16 cellular contexts compared by ENCODE assay signal in the genomic region with DNA sequence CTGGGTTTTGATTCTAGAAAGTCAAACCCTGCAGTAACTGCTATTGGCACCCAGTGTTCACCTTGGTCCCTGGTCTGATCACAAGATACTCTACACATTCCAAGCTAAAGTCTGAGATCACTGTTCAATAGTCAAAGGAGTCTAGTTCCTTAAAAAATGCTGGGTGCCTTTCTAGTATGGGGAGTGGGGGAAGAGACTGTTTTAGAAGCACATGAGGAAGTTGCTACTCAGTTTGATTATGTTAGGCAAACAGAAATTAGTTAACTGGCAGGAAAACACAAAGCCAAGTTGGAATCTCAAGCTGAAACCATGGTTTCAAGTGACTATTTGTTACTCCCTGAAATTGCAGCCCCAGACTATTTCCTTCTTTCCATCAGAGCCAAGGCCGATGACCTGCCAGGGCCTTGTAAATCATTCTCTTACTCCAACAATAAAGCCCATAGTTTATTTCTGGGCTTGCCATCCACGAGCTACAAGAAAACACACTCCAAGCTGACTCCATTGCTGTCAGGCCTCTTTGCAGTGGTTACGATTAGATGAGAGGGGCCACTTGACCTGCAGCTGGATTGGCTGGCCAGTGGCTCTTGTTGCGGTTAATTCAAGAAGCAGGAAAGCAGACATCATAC. TPM values are rescaled to one million over a fixed set of nuclear protein-coding genes. Genes with fewer than 3 reads are reported as not detected.
A peak's percentile ranks its signal among the peaks of the same experiment; 100 is the strongest.
DNase-seq lines count a peak whose midpoint lies in the region; ATAC-seq, FAIRE-seq and TF ChIP-seq lines count a peak whose summit lies in the region.
"Had no signal": no experiment of that assay in that cellular context is flagged by ENCODE, and none has a peak within 500 bp of the region (broad histone marks: within the 10 kb centered on the region; RNA-seq: fewer than 3 reads in every experiment).

No MANE protein-coding gene starts in this region.

- H3K9me3 ChIP-seq in heart right ventricle (no peaks in the 10 kb centered on the region), pancreas (no peaks in the 10 kb centered on the region), T-helper 17 cell (ENCODE audit: control insufficient read depth, low read length, poor library complexity, severe bottlenecking) (no peaks in the 10 kb centered on the region)

- no peak overlapping the region for H3K4me3 ChIP-seq in heart right ventricle
- no peak overlapping the region for H3K4me3 ChIP-seq in pancreas

- H3K36me3 Mint-ChIP-seq in T-helper 17 cell (ENCODE audit: low read depth) (no peaks in the 10 kb centered on the region), osteocyte (ENCODE audit: unreplicated experiment) (no peaks in the 10 kb centered on the region)

- peaks cover 8% of the 10 kb centered on the region for H3K27me3 Mint-ChIP-seq in T-helper 17 cell
- peaks cover 4% of the 10 kb centered on the region for H3K27me3 Mint-ChIP-seq in osteocyte (ENCODE audit: unreplicated experiment)

- H3K4me1 ChIP-seq in heart right ventricle (peaks cover 0 to 32% (median under 1%) of the 10 kb centered on the region in 9 donors), pancreas (peaks cover 0 to 8% (median 5%) of the 10 kb centered on the region in 3 donors)

- H3K4me3 Mint-ChIP-seq in T-helper 17 cell (no peak overlapping the region), osteocyte (ENCODE audit: unreplicated experiment) (no peak overlapping the region)

- H3K27me3 ChIP-seq in heart right ventricle (no peaks in the 10 kb centered on the region), pancreas (no peaks in the 10 kb centered on the region)

- no peak for FAIRE-seq in pancreas (lab: Jason Lieb, UNC)

- H3K4me1 Mint-ChIP-seq in T-helper 17 cell (no peaks in the 10 kb centered on the region), osteocyte (ENCODE audit: unreplicated experiment) (no peaks in the 10 kb centered on the region)

- ATAC-seq in heart right ventricle (peak in 5 of 8 donors; percentile 7 to 46 (median 32)), pancreas (peak; percentile 86 to 95 (median 90)), GM21528 (IDR thresholded peaks at IDR 0.05; ENCODE audit: low FRiP score, unreplicated experiment) (no peak), T-helper 17 cell (no peak), GM18870 (IDR thresholded peaks at IDR 0.05; ENCODE audit: unreplicated experiment) (no peak)
- ATAC-seq: Panc1 had no signal

- peaks cover 4% of the 10 kb centered on the region for H3K9me3 Mint-ChIP-seq in osteocyte (ENCODE audit: unreplicated experiment)

- no peaks in the 10 kb centered on the region for H3K36me3 ChIP-seq in heart right ventricle
- no peaks in the 10 kb centered on the region for H3K36me3 ChIP-seq in pancreas

- DNase-seq in KBM-7, result peak; percentile 47
- DNase-seq in NOMO-1 treated with dmso at 0.1 percent for 144 hours (lab: John Stamatoyannopoulos, UW; ENCODE audit: unreplicated experiment), result peak; percentile 27
- no peak for DNase-seq in heart right ventricle
- DNase-seq in pancreas, result peak in 2 of 6 donors; percentile 42 to 52
- DNase-seq in T-helper 17 cell, result no peak
- no peak for DNase-seq in osteocyte (ENCODE audit: extremely low spot score, unreplicated experiment)
- DNase-seq: activated CD4-positive, alpha-beta T cell treated with anti-CD3 and anti-CD28 coated beads for 48 hours; AML-193; midbrain; posterior cingulate gyrus had no signal

- TF ChIP-seq CTCF in heart right ventricle (IDR thresholded peaks at IDR 0.05) (no peak), pancreas (IDR thresholded peaks at IDR 0.05) (no peak), osteocyte (IDR thresholded peaks at IDR 0.05) (no peak)

- H3K27ac Mint-ChIP-seq in T-helper 17 cell (no peak overlapping the region), osteocyte (ENCODE audit: unreplicated experiment) (no peak overlapping the region)

- in situ Hi-C loops in KBM-7 (cut with MboI; ENCODE audit: low pct_unique_long_range_greater_than_20kb, low sequenced_read_pairs), result no loop called here

- H3K27ac ChIP-seq in heart right ventricle, result peak overlapping the region in 7 of 10 donors; percentile 60 to 88 (median 75)
- peak overlapping the region; percentile 47 to 80 (median 64) for H3K27ac ChIP-seq in pancreas

- 42 to 52% methylated on average over 4 of the region's 4 CpGs for WGBS in heart right ventricle, 2 donors
- 55 to 58% methylated on average over 4 of the region's 4 CpGs for WGBS in pancreas, 2 donors

- intact Hi-C loops in heart right ventricle (cut with DNase I) (loop anchor here in 2 of 10 donors (10.0 kb wide), 1 partner anchor 107 kb away; the partner anchor contains the start of gene TRIM45 (in 2 of the 2)), pancreas (cut with DNase I) (no loop called here)

RNA-seq across cellular contexts. Expression of gene VTCN1, which starts 21.1 kb away (rescaled TPM):
- total RNA-seq in heart right ventricle, result under 1 TPM in 1 of 10 donors, not detected in 9; 0.17 TPM
- polyA plus RNA-seq in heart right ventricle, result not detected
- total RNA-seq in pancreas, result 10 to 100 TPM; 12.9 to 42.5 (median 20.8) TPM
- polyA plus RNA-seq in pancreas, result 10 to 100 TPM; 13.0 to 13.8 TPM
- not detected for total RNA-seq in T-helper 17 cell
- not detected in 2 replicates for total RNA-seq in osteocyte
- total RNA-seq: dermis microvascular lymphatic vessel endothelial cell; fibroblast of lung; T-helper 2 cell treated with Interferon-gamma antibody and Interleukin-4, amounts not matched to agents 100 ng/mL and 5 ng/mL, for 36 hours had no signal

Comparison
In these comparisons a context has a peak if more than half of its experiments do, and no peak if none do; other contexts are left out.
1. DNase-seq: peak in KBM-7 (single experiment) and NOMO-1 treated with dmso at 0.1 percent for 144 hours (single experiment); none in heart right ventricle (0 of 2), T-helper 17 cell (0 of 3) and osteocyte (single experiment).
2. ATAC-seq: peak in heart right ventricle (5 of 8) and pancreas (4 of 4); none in GM21528 (single experiment), T-helper 17 cell (single experiment) and GM18870 (single experiment).
3. RNA of gene VTCN1, which starts 21.1 kb away (total RNA-seq): 12.9 to 42.5 TPM in pancreas; not detected in osteocyte, 0.17 TPM in heart right ventricle and not detected in T-helper 17 cell; every median in the first group is over 10 times any median in the second.